ENCODE assay signal across 6 cellular contexts in the genomic region with DNA sequence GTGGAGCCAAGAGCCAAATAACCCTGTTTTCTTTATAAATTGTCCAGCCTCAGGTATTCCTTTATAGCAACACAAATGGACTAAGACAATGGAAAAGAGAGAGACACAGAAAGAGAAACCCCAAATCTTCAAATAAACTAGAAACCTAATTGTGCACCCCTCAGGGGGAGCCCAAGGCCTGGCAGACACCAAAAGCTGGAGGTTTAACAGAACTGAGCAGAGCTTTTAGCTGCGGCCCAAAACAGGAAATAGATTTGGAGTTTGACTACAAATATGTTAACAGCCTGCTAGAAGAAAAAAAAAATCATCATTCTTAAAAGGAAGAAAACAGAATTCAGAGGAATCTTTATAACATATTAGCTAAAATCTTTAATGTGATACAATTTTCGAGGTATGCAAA.
"Had no signal": no experiment of that assay in that cellular context is flagged by ENCODE, and none has a peak within 500 bp of the region (broad histone marks: within the 10 kb centered on the region; RNA-seq: fewer than 3 reads in every experiment).

No MANE protein-coding gene starts in this region.

- DNase-seq: H9, HCEC 1CT, IMR-90, KG1 had no signal

- H3K4me3 Mint-ChIP-seq: GM23338, H9 had no signal

- H3K4me3 ChIP-seq: GM23338, K562 had no signal

- H3K4me2 ChIP-seq: GM23338 had no signal

- H3K4me1 Mint-ChIP-seq: GM23338, H9 had no signal

- H3K27ac Mint-ChIP-seq: GM23338, H9 had no signal

- ATAC-seq: GM23338, K562 had no signal

- H3K9me3 Mint-ChIP-seq: GM23338, H9 had no signal
